In the genomic region with DNA sequence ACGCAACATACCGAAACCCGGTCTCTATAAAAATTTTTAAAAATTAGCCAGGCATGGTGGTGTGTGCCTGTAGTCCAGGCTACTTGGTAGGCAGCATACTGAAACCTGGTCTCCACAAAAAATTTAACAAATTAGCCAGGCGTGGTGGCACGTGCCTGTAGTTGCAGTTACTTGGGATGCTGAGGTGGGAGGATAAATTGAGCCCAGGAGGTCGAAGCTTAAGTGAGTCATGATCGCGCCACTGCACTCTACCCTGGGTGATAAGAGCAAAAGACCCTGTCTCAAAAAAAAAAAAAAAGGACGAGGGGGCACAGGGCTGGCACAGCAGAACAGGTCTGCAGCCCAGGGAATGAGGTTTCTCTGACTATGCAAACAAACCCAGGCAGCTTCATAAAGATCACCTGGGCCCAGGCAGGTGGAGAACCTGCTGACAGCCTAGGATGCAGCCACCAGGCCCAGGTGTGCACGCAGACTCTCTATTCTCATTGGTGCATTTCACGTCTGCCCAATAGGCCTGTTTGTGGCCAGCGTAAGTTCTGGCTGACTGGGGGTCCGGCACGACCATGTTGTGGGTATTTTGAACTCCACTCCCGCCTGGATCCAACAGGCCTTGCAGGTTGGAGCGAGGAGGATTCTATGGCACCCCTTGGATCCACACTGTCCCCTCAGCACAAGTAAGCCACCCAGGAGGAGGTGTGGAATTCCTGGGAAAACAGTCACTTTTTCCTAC, we compare ENCODE assay signal across 21 cellular contexts.
DNase-seq lines count a peak whose midpoint lies in the region; ATAC-seq and TF ChIP-seq lines count a peak whose summit lies in the region.
"Had no signal": no experiment of that assay in that cellular context is flagged by ENCODE, and none has a peak within 500 bp of the region (broad histone marks: within the 10 kb centered on the region; RNA-seq: fewer than 3 reads in every experiment).

No MANE protein-coding gene starts in this region.

- no peak overlapping the region for H2AFZ ChIP-seq in GM23338
- H2AFZ ChIP-seq: GM23248 had no signal

- H3K27ac ChIP-seq in BLaER1 treated with 17β-estradiol and CSF1 and Interleukin-3, amounts not matched to agents 10 nM and 100 nM = peak overlapping the region in 8 of 11 experiments; percentile 80 to 92 (median 85); a peak in 17 of 22 replicates
- no peak overlapping the region for H3K27ac ChIP-seq in GM23338 (ENCODE audit: low read depth)
- H3K27ac ChIP-seq: GM23248, RWPE1, SJCRH30 had no signal

- no peaks in the 10 kb centered on the region for H3K9me2 ChIP-seq in GM23338 (ENCODE audit: insufficient read depth)

- H3K4me2 ChIP-seq in BLaER1 treated with 17β-estradiol and CSF1 and Interleukin-3, amounts not matched to agents 10 nM and 100 nM = peak overlapping the region; percentile 73 to 95 (median 86)
- no peak overlapping the region for H3K4me2 ChIP-seq in GM23338
- H3K4me2 ChIP-seq: A549 had no signal

- peak overlapping the region; percentile 29 to 88 for H3K27ac Mint-ChIP-seq in effector memory CD8-positive, alpha-beta T cell
- H3K27ac Mint-ChIP-seq in natural killer cell (peak overlapping the region; percentile 71 to 79), GM23338 (no peak overlapping the region)
- H3K27ac Mint-ChIP-seq: CD4-positive, alpha-beta T cell had no signal

- H3K4me1 ChIP-seq in BLaER1 treated with 17β-estradiol and CSF1 and Interleukin-3, amounts not matched to agents 10 nM and 100 nM = peaks cover 77 to 92% (median 87%) of the 10 kb centered on the region in 10 experiments
- no peaks in the 10 kb centered on the region; the same call in 1 of the 2 replicates for H3K4me1 ChIP-seq in GM23338 (ENCODE audit: insufficient read depth)

- no peak overlapping the region for H3K4me3 ChIP-seq in BLaER1 treated with 17β-estradiol and CSF1 and Interleukin-3, amounts not matched to agents 10 nM and 100 nM
- H3K4me3 ChIP-seq in GM23338 = no peak overlapping the region
- H3K4me3 ChIP-seq: A549, GM23248, MG63, SJCRH30 had no signal

- peaks cover 24 to 32% of the 10 kb centered on the region in 2 donors for H3K4me1 Mint-ChIP-seq in effector memory CD8-positive, alpha-beta T cell (ENCODE audit: low read depth in 2 of 2)
- peaks cover 32 to 34% of the 10 kb centered on the region in 2 donors for H3K4me1 Mint-ChIP-seq in natural killer cell
- H3K4me1 Mint-ChIP-seq in GM23338 = peaks cover 5% of the 10 kb centered on the region

- H3K9me3 Mint-ChIP-seq in effector memory CD8-positive, alpha-beta T cell = no peaks in the 10 kb centered on the region
- H3K9me3 Mint-ChIP-seq in natural killer cell (no peaks in the 10 kb centered on the region), GM23338 (no peaks in the 10 kb centered on the region)
- H3K9me3 Mint-ChIP-seq: CD4-positive, alpha-beta T cell had no signal

- H3K27me3 ChIP-seq in BLaER1 treated with 17β-estradiol and CSF1 and Interleukin-3, amounts not matched to agents 10 nM and 100 nM = no peaks in the 10 kb centered on the region; a peak in 1 of 22 replicates
- no peaks in the 10 kb centered on the region for H3K27me3 ChIP-seq in GM23338 (ENCODE audit: insufficient read depth)
- H3K27me3 ChIP-seq: MG63, SJCRH30 had no signal

- H3K36me3 Mint-ChIP-seq in effector memory CD8-positive, alpha-beta T cell (ENCODE audit: insufficient read depth) = peaks cover 82% of the 10 kb centered on the region
- peaks cover 13% of the 10 kb centered on the region for H3K36me3 Mint-ChIP-seq in natural killer cell
- H3K36me3 Mint-ChIP-seq in GM23338 (ENCODE audit: low read depth) = no peaks in the 10 kb centered on the region

- H4K20me1 ChIP-seq in BLaER1 treated with 17β-estradiol and CSF1 and Interleukin-3, amounts not matched to agents 10 nM and 100 nM = peaks cover 0 to 32% (median 0%) of the 10 kb centered on the region in 11 experiments; a peak in 3 of 22 replicates
- no peaks in the 10 kb centered on the region for H4K20me1 ChIP-seq in GM23338 (replicated peaks; ENCODE audit: insufficient read depth)

- H3F3A ChIP-seq in GM23338 (replicated peaks; ENCODE audit: low read depth) = no peaks in the 10 kb centered on the region

- DNase-seq in NCI-H69 (lab: John Stamatoyannopoulos, UW) = peak; percentile 2
- DNase-seq in effector memory CD8-positive, alpha-beta T cell = no peak
- no peak for DNase-seq in natural killer cell
- DNase-seq in GM23338 (ENCODE audit: low spot score) = no peak
- DNase-seq: CD4-positive, alpha-beta T cell; EL; GM23248; IMR-90; Karpas-422; MG63; NCI-H1092; NCI-H146; NCI-H2081; NCI-H2227 treated with DMSO at 0.1 percent for 48 hours; PC-3; SJCRH30 had no signal

- TF ChIP-seq CTCF in natural killer cell (IDR thresholded peaks at IDR 0.05) (no peak), GM23338 (conservative IDR thresholded peaks at IDR 0.05; ENCODE audit: low read depth in 2 of 2) (no peak)

- no peaks in the 10 kb centered on the region for H3K9me3 ChIP-seq in BLaER1 treated with 17β-estradiol and CSF1 and Interleukin-3, amounts not matched to agents 10 nM and 100 nM (replicated peaks in 1 of 11)
- H3K9me3 ChIP-seq: A549, MG63, SJCRH30 had no signal

- H3K9ac ChIP-seq in BLaER1 treated with 17β-estradiol and CSF1 and Interleukin-3, amounts not matched to agents 10 nM and 100 nM = peak overlapping the region in 7 of 11 experiments; percentile 46 to 79 (median 74); a peak in 12 of 22 replicates
- H3K9ac ChIP-seq: GM23248 had no signal

- H3K4me3 Mint-ChIP-seq in effector memory CD8-positive, alpha-beta T cell = peak overlapping the region in 1 of 2 donors; percentile 15
- H3K4me3 Mint-ChIP-seq in natural killer cell = no peak overlapping the region
- H3K4me3 Mint-ChIP-seq in GM23338 = no peak overlapping the region
- H3K4me3 Mint-ChIP-seq: CD4-positive, alpha-beta T cell had no signal

- peaks cover 0 to 43% (median 0%) of the 10 kb centered on the region in 11 experiments; a peak in 11 of 22 replicates for H3K36me3 ChIP-seq in BLaER1 treated with 17β-estradiol and CSF1 and Interleukin-3, amounts not matched to agents 10 nM and 100 nM
- no peaks in the 10 kb centered on the region for H3K36me3 ChIP-seq in GM23338 (ENCODE audit: insufficient read depth)
- H3K36me3 ChIP-seq: MG63 had no signal

- intact Hi-C loops in natural killer cell (cut with micrococcal nuclease) = loop anchor here (5.0 kb wide), 1 partner anchor 946 kb away; no protein-coding TSS in a partner anchor

- ATAC-seq in effector memory CD8-positive, alpha-beta T cell (replicated peaks) = no peak
- ATAC-seq in natural killer cell (no peak), GM23338 (no peak), HG03159 (IDR thresholded peaks at IDR 0.05; ENCODE audit: unreplicated experiment) (no peak), HG03095 (IDR thresholded peaks at IDR 0.05; ENCODE audit: unreplicated experiment) (no peak)
- ATAC-seq: A549, PC-3 had no signal

- H3K79me2 ChIP-seq in GM23338 (replicated peaks; ENCODE audit: insufficient read depth) = no peaks in the 10 kb centered on the region

- no peaks in the 10 kb centered on the region for H3K27me3 Mint-ChIP-seq in effector memory CD8-positive, alpha-beta T cell
- no peaks in the 10 kb centered on the region for H3K27me3 Mint-ChIP-seq in natural killer cell (ENCODE audit: low read depth in 2 of 2)
- H3K27me3 Mint-ChIP-seq in GM23338 (ENCODE audit: insufficient read depth, low read depth, poor library complexity) = peaks cover 2% of the 10 kb centered on the region
- H3K27me3 Mint-ChIP-seq: CD4-positive, alpha-beta T cell had no signal

TF ChIP-seq in GM23338, 12 proteins besides CTCF, POLR2A, EP300 and RAD21 (continues in another document):
- TF ChIP-seq STAT1 (IDR thresholded peaks at IDR 0.05; ENCODE audit: unreplicated experiment) (no peak), ZNF114 (CRISPR knock-in tag; IDR thresholded peaks at IDR 0.05) (no peak), JUNB (IDR thresholded peaks at IDR 0.05; ENCODE audit: unreplicated experiment) (no peak), NANOG (IDR thresholded peaks at IDR 0.05; ENCODE audit: borderline replicate concordance) (no peak), POLR2AphosphoS5 (IDR thresholded peaks at IDR 0.05; ENCODE audit: low read depth) (no peak)
